22 cellular contexts compared by ENCODE assay signal in the genomic region with DNA sequence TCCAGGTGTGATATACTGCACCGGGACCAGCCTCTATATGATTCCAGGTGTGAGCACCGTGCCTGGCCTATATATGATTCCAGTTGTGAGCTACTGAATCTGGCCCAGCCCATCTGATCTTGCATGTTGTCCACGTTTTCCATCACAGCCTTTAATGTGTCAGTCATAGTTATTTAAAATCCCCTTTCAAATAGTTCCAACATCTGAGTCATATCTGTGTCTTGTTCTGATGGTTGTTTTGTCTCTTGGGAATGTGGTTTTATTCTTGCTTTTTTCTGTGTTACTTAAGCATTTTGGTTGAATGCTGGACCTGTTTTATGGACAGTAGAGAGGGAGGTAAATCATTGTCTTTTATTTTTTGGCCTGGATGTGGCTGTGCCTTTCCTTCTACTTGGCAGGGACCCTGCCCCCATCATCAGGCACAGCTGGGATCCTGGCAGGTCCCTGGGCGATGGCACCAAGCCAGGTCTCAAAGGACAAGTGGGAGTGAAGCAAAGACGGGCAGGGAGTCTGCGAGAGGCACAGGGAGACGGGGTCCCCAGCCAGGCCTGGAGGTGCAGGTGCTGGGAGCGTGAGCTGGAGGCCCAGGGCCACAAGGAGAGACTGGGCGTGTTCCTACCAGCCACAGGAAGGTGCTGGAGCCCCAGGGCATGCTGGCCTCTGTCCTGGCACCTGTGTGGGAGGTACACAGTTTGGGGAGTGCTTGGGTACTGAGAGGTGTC.
DNase-seq lines count a peak whose midpoint lies in the region; TF ChIP-seq lines count a peak whose summit lies in the region.
"Had no signal": no experiment of that assay in that cellular context is flagged by ENCODE, and none has a peak within 500 bp of the region (broad histone marks: within the 10 kb centered on the region; RNA-seq: fewer than 3 reads in every experiment).

No MANE protein-coding gene starts in this region.

- H3K36me3 ChIP-seq in left ventricle myocardium inferior, result peaks cover 57% of the 10 kb centered on the region
- H3K36me3 ChIP-seq: HAP-1 had no signal

- H3K4me3 Mint-ChIP-seq in activated T-cell treated with anti-CD3 and anti-CD28 coated beads, Interleukin-2, amount 50 U/mL, for 24 hours, result no peak overlapping the region
- H3K4me3 Mint-ChIP-seq: CD4-positive, alpha-beta memory T cell had no signal

- no peak overlapping the region for H3K4me3 ChIP-seq in choroid plexus epithelial cell (ENCODE audit: low read depth, low read length)
- H3K4me3 ChIP-seq in left ventricle myocardium inferior, result no peak overlapping the region
- H3K4me3 ChIP-seq: GM23248, HAP-1, SJCRH30 had no signal

- H3K27me3 Mint-ChIP-seq in activated T-cell treated with anti-CD3 and anti-CD28 coated beads, Interleukin-2, amount 50 U/mL, for 24 hours, result no peaks in the 10 kb centered on the region
- H3K27me3 Mint-ChIP-seq: CD4-positive, alpha-beta memory T cell; IgD-negative memory B cell had no signal

- H3K36me3 Mint-ChIP-seq in activated T-cell treated with anti-CD3 and anti-CD28 coated beads, Interleukin-2, amount 50 U/mL, for 24 hours (ENCODE audit: low read depth), result peaks cover 47% of the 10 kb centered on the region

- no peak overlapping the region for H3K27ac Mint-ChIP-seq in activated T-cell treated with anti-CD3 and anti-CD28 coated beads, Interleukin-2, amount 50 U/mL, for 24 hours
- H3K27ac Mint-ChIP-seq: CD4-positive, alpha-beta memory T cell had no signal

- TF ChIP-seq CTCF in choroid plexus epithelial cell (conservative IDR thresholded peaks at IDR 0.05; ENCODE audit: low read depth, low read length) (no peak), left ventricle myocardium inferior (IDR thresholded peaks at IDR 0.05; ENCODE audit: borderline replicate concordance) (no peak)

- H3K9me3 Mint-ChIP-seq in activated T-cell treated with anti-CD3 and anti-CD28 coated beads, Interleukin-2, amount 50 U/mL, for 24 hours, result peaks cover 15% of the 10 kb centered on the region

- no peak overlapping the region for H3K27ac ChIP-seq in left ventricle myocardium inferior (replicated peaks)
- H3K27ac ChIP-seq: GM23248, HL-60, SJCRH30 had no signal

- H3K4me1 ChIP-seq in left ventricle myocardium inferior, result no peaks in the 10 kb centered on the region
- H3K4me1 ChIP-seq: HAP-1, SJCRH30 had no signal

- DNase-seq in EH (ENCODE audit: low read depth) (peak; percentile 8), NCI-H1105 treated with DMSO at 0.1 percent for 48 hours (lab: John Stamatoyannopoulos, UW) (peak; percentile 33), choroid plexus epithelial cell (ENCODE audit: low read depth) (peak; percentile 13), iris pigment epithelial cell (ENCODE audit: low read depth) (peak; percentile 10), iPS-NIHi7 (ENCODE audit: extremely low spot score) (no peak), left ventricle myocardium inferior (no peak)
- DNase-seq in activated T-cell treated with anti-CD3 and anti-CD28 coated beads, Interleukin-2, amount 50 U/mL, for 24 hours, result no peak
- DNase-seq in activated CD4-positive, alpha-beta T cell treated with anti-CD3 and anti-CD28 coated beads for 4 hours, result no peak
- DNase-seq: CD4-positive, alpha-beta memory T cell; DMS153; GF-D8; GM23248; NCI-H1417; NCI-H187; NCI-H2107; NCI-H510A; NCI-H748 treated with DMSO at 0.1 percent for 48 hours; PC-3; SJCRH30 had no signal

- intact Hi-C loops in left ventricle myocardium inferior (cut with micrococcal nuclease), result no loop called here

- no peaks in the 10 kb centered on the region for H3K27me3 ChIP-seq in left ventricle myocardium inferior (ENCODE audit: low read depth)
- H3K27me3 ChIP-seq: SJCRH30 had no signal

- no peaks in the 10 kb centered on the region for H3K4me1 Mint-ChIP-seq in activated T-cell treated with anti-CD3 and anti-CD28 coated beads, Interleukin-2, amount 50 U/mL, for 24 hours (ENCODE audit: low read depth)
- H3K4me1 Mint-ChIP-seq: CD4-positive, alpha-beta memory T cell; IgD-negative memory B cell had no signal

- H3K9me3 ChIP-seq in left ventricle myocardium inferior (replicated peaks), result peaks cover 17% of the 10 kb centered on the region
- H3K9me3 ChIP-seq: HAP-1, SJCRH30 had no signal

Comparison
In these comparisons a context has a peak if more than half of its experiments do, and no peak if none do; other contexts are left out.
1. DNase-seq: peak in EH (single experiment), NCI-H1105 treated with DMSO at 0.1 percent for 48 hours (single experiment), choroid plexus epithelial cell (single experiment) and iris pigment epithelial cell (single experiment); none in iPS-NIHi7 (single experiment), activated T-cell treated with anti-CD3 and anti-CD28 coated beads, Interleukin-2, amount 50 U/mL, for 24 hours (single experiment), activated CD4-positive, alpha-beta T cell treated with anti-CD3 and anti-CD28 coated beads for 4 hours (0 of 2) and left ventricle myocardium inferior (single experiment).